ENCODE assay signal across 9 cellular contexts in genomic region chr4:52425751-52426326, GRCh38.
"Had no signal": no experiment of that assay in that cellular context is flagged by ENCODE, and none has a peak within 500 bp of the region (broad histone marks: within the 10 kb centered on the region; RNA-seq: fewer than 3 reads in every experiment).

No MANE protein-coding gene starts in this region.

- H3K27me3 ChIP-seq: heart left ventricle, right lobe of liver had no signal

- H3K4me3 ChIP-seq: heart left ventricle, psoas muscle, right lobe of liver, thoracic aorta had no signal

- H3K9me3 ChIP-seq: psoas muscle, right lobe of liver, thoracic aorta had no signal

- H3K4me1 ChIP-seq: psoas muscle, right lobe of liver had no signal

- H3K36me3 ChIP-seq: heart left ventricle, right lobe of liver, thoracic aorta had no signal

- DNase-seq: activated naive CD4-positive, alpha-beta T cell treated with Interleukin-2 at 50 U/mL for 16 hours; activated naive CD8-positive, alpha-beta T cell treated with anti-CD3 and anti-CD28 coated beads, Interleukin-2, amount 50 U/mL, for 24 hours; aorta; heart left ventricle; nephron progenitor cell; psoas muscle; right lobe of liver had no signal

- H3K27ac ChIP-seq: heart left ventricle, psoas muscle, right lobe of liver, thoracic aorta had no signal

- ATAC-seq: activated naive CD8-positive, alpha-beta T cell treated with anti-CD3 and anti-CD28 coated beads, Interleukin-2, amount 50 U/mL, for 24 hours; activated T-helper 17 cell treated with anti-CD3 and anti-CD28 coated beads, Interleukin-2, amount 50 U/mL, for 72 hours; heart left ventricle; psoas muscle had no signal
